In genomic region chr5:179346401-179346800, GRCh38 we compare ENCODE assay signal across 19 cellular contexts. TPM values are rescaled to one million over a fixed set of nuclear protein-coding genes. Genes with fewer than 3 reads are reported as not detected.
DNase-seq lines count a peak whose midpoint lies in the region; TF ChIP-seq lines count a peak whose summit lies in the region.
"Had no signal": no experiment of that assay in that cellular context is flagged by ENCODE, and none has a peak within 500 bp of the region (broad histone marks: within the 10 kb centered on the region; RNA-seq: fewer than 3 reads in every experiment).

No MANE protein-coding gene starts in this region.

- H3K27me3 Mint-ChIP-seq in CD8-positive, alpha-beta memory T cell = peaks cover 40 to 54% of the 10 kb centered on the region in 2 donors
- peaks cover 80% of the 10 kb centered on the region for H3K27me3 Mint-ChIP-seq in H9 (ENCODE audit: low read depth)

- POLR2A ChIA-PET in CD8-positive, alpha-beta memory T cell (lab: Charles Lee) = no interaction called here

- H3K4me1 Mint-ChIP-seq in CD8-positive, alpha-beta memory T cell = peaks cover 7 to 20% (median 12%) of the 10 kb centered on the region in 3 donors
- H3K4me1 Mint-ChIP-seq in H9 = peaks cover 23 to 28% of the 10 kb centered on the region in 2 experiments

- H3K79me2 ChIP-seq in H9 (ENCODE audit: insufficient read depth, low read length) (no peaks in the 10 kb centered on the region), osteoblast (ENCODE audit: insufficient read depth, low read length) (peaks cover 31% of the 10 kb centered on the region)

- no peak overlapping the region for H2AFZ ChIP-seq in H9 (ENCODE audit: low read length)
- H2AFZ ChIP-seq in osteoblast (ENCODE audit: low read length) = no peak overlapping the region

- no peaks in the 10 kb centered on the region for H3K36me3 ChIP-seq in CD8-positive, alpha-beta memory T cell (ENCODE audit: insufficient read depth, low read length)
- H3K36me3 ChIP-seq in osteoblast (ENCODE audit: insufficient read depth, low read length) = peaks cover 5% of the 10 kb centered on the region
- no peaks in the 10 kb centered on the region for H3K36me3 ChIP-seq in BE2C

- no peak overlapping the region for H2BK15ac ChIP-seq in H9 (ENCODE audit: low read depth, low read length)

- H4K5ac ChIP-seq in H9 (ENCODE audit: insufficient read length, low read depth, low read length) = no peak overlapping the region

- TF ChIP-seq CTCF in H9 (conservative IDR thresholded peaks at IDR 0.05) = no peak
- TF ChIP-seq CTCF in coronary artery (IDR thresholded peaks at IDR 0.05) = no peak
- TF ChIP-seq CTCF in osteoblast (IDR thresholded peaks at IDR 0.05; ENCODE audit: extremely low read depth, low read depth, low read length) = no peak
- TF ChIP-seq CTCF in BE2C (IDR thresholded peaks at IDR 0.05; ENCODE audit: low read depth, low read length) = no peak

- H3K9me3 Mint-ChIP-seq in CD8-positive, alpha-beta memory T cell = peaks cover 0 to 3% (median 0%) of the 10 kb centered on the region in 5 donors
- H3K9me3 Mint-ChIP-seq in H9 = no peaks in the 10 kb centered on the region; a peak in 1 of 5 replicates

- H3K9ac ChIP-seq in H9 (ENCODE audit: extremely low read depth, insufficient read length, low read length) = no peak overlapping the region
- H3K9ac ChIP-seq: SK-N-SH had no signal

- no peak overlapping the region for H3K18ac ChIP-seq in H9 (ENCODE audit: insufficient read length, low read depth, low read length)

- H3K79me1 ChIP-seq in H9 (ENCODE audit: insufficient read depth, low read depth, low read length, poor library complexity, severe bottlenecking) = no peaks in the 10 kb centered on the region

- no peak overlapping the region for H3K4me3 ChIP-seq in CD8-positive, alpha-beta memory T cell (ENCODE audit: low read length)
- H3K4me3 ChIP-seq in coronary artery (peak overlapping the region; percentile 80), osteoblast (ENCODE audit: insufficient read depth, low read length) (no peak overlapping the region), BE2C (ENCODE audit: low read depth, low read length) (no peak overlapping the region)
- H3K4me3 ChIP-seq: lung had no signal

- H2BK20ac ChIP-seq in H9 (ENCODE audit: low read depth, low read length, poor library complexity, severe bottlenecking) = no peak overlapping the region

- H3K36me3 Mint-ChIP-seq in CD8-positive, alpha-beta memory T cell = no peaks in the 10 kb centered on the region
- peaks cover 0 to 2% (median 0%) of the 10 kb centered on the region in 3 experiments; a peak in 2 of 7 replicates for H3K36me3 Mint-ChIP-seq in H9 (ENCODE audit: insufficient read depth in 1 of 3, low read depth in 3 of 3)
- H3K36me3 Mint-ChIP-seq: immature natural killer cell had no signal

- H4K20me1 ChIP-seq in H9 (ENCODE audit: control insufficient read depth, insufficient read depth, insufficient read length) (peaks cover 4% of the 10 kb centered on the region), osteoblast (ENCODE audit: insufficient read depth, low read length) (peaks cover 20% of the 10 kb centered on the region)

- peaks cover 23% of the 10 kb centered on the region for H3K23me2 ChIP-seq in H9 (ENCODE audit: insufficient read length, low read depth, low read length, poor library complexity, severe bottlenecking)

- peak overlapping the region in 4 of 7 donors; percentile 27 to 42 (median 30) for H3K4me3 Mint-ChIP-seq in CD8-positive, alpha-beta memory T cell
- peak overlapping the region; percentile 56 to 79 for H3K4me3 Mint-ChIP-seq in H9

- H3K4ac ChIP-seq in H9 (ENCODE audit: low read depth, low read length) = no peak overlapping the region

- H2BK5ac ChIP-seq in H9 (ENCODE audit: insufficient read length, low read length) = no peak overlapping the region

- no peak overlapping the region for H2BK12ac ChIP-seq in H9 (ENCODE audit: insufficient read length, low read depth, low read length)

- peaks cover 8% of the 10 kb centered on the region for H3K27me3 ChIP-seq in CD8-positive, alpha-beta memory T cell (ENCODE audit: insufficient read depth, low read length, poor library complexity, severe bottlenecking)
- H3K27me3 ChIP-seq in H9 (ENCODE audit: insufficient read depth, low read length) (peaks cover 23% of the 10 kb centered on the region; the same call in 1 of the 2 replicates), osteoblast (ENCODE audit: insufficient read depth, low read length) (peaks cover 2% of the 10 kb centered on the region), BE2C (peaks cover 58% of the 10 kb centered on the region)

- no peak overlapping the region for H4K8ac ChIP-seq in H9 (replicated peaks; ENCODE audit: insufficient read length, low read depth, low read length)

- H3K9me3 ChIP-seq in CD8-positive, alpha-beta memory T cell (ENCODE audit: low read length) = no peaks in the 10 kb centered on the region
- H3K9me3 ChIP-seq in H9 (ENCODE audit: control insufficient read depth, low read depth, low read length) (no peaks in the 10 kb centered on the region), osteoblast (ENCODE audit: low read depth, low read length) (no peaks in the 10 kb centered on the region), BE2C (no peaks in the 10 kb centered on the region)
- H3K9me3 ChIP-seq: SK-N-SH had no signal

- H2BK120ac ChIP-seq in H9 (ENCODE audit: low read depth, low read length, poor library complexity, severe bottlenecking) = no peak overlapping the region

- CTCF ChIA-PET in CD8-positive, alpha-beta memory T cell (lab: Charles Lee) = no interaction called here

- no peak overlapping the region for H3K27ac ChIP-seq in CD8-positive, alpha-beta memory T cell (ENCODE audit: low read depth, low read length)
- no peak overlapping the region for H3K27ac ChIP-seq in H9 (ENCODE audit: insufficient read length, low read depth, low read length)
- H3K27ac ChIP-seq in coronary artery = peak overlapping the region in 1 of 2 donors; percentile 85
- no peak overlapping the region for H3K27ac ChIP-seq in osteoblast (ENCODE audit: low read depth, low read length)

- H3K14ac ChIP-seq in H9 (ENCODE audit: insufficient read depth, low read length) = no peak overlapping the region

- no peak overlapping the region for H2AK5ac ChIP-seq in H9 (ENCODE audit: insufficient read length, low read length)

- no peak overlapping the region for H3K56ac ChIP-seq in H9 (ENCODE audit: insufficient read length, low read depth, low read length)

- H4K91ac ChIP-seq in H9 (ENCODE audit: insufficient read length, low read depth, low read length) = no peak overlapping the region

- H3K23ac ChIP-seq in H9 (ENCODE audit: insufficient read length, low read depth, low read length) = no peak overlapping the region

- peak in 1 of 5 donors; percentile 8 for DNase-seq in CD8-positive, alpha-beta memory T cell
- DNase-seq in H9 (no peak), coronary artery (ENCODE audit: low spot score) (no peak), osteoblast (ENCODE audit: insufficient read length, low spot score, missing footprints) (peak; percentile 80), BE2C (no peak), NCI-H774 (lab: John Stamatoyannopoulos, UW) (no peak), occipital lobe (lab: John Stamatoyannopoulos, UW) (no peak)
- DNase-seq: activated CD8-positive, alpha-beta memory T cell treated with anti-CD3 and anti-CD28 coated beads for 24 hours; activated gamma-delta T cell treated with Interleukin-2 at 50 U/mL for 16 hours; AML-193; caudate nucleus; immature natural killer cell; NCI-H1092; NCI-H82; nucleus accumbens; SK-N-SH; small intestine; stimulated activated naive CD4-positive, alpha-beta T cell had no signal

- H3K27ac Mint-ChIP-seq in CD8-positive, alpha-beta memory T cell = peak overlapping the region in 1 of 8 donors; percentile 24
- no peak overlapping the region for H3K27ac Mint-ChIP-seq in H9
- H3K27ac Mint-ChIP-seq: immature natural killer cell had no signal

- H3T11ph ChIP-seq in H9 (ENCODE audit: low read length) = no peak overlapping the region

- no CpG with 5 or more reads among the region's 7 CpGs for WGBS in H9 (ENCODE audit: extremely low coverage, insufficient read length, low lambda C conversion rate)

- no peaks in the 10 kb centered on the region for H3K4me1 ChIP-seq in CD8-positive, alpha-beta memory T cell (ENCODE audit: insufficient read depth, low read length)
- peaks cover 3% of the 10 kb centered on the region; the same call in 1 of the 2 replicates for H3K4me1 ChIP-seq in H9 (ENCODE audit: insufficient read depth, low read length)
- peaks cover 26% of the 10 kb centered on the region for H3K4me1 ChIP-seq in osteoblast (ENCODE audit: insufficient read depth, low read length)
- no peaks in the 10 kb centered on the region for H3K4me1 ChIP-seq in BE2C

- H3K4me2 ChIP-seq in H9 (ENCODE audit: insufficient read depth, insufficient read length, low read length) (no peak overlapping the region), osteoblast (ENCODE audit: insufficient read depth, low read length) (no peak overlapping the region)
- H3K4me2 ChIP-seq: SK-N-SH had no signal

RNA-seq across cellular contexts. Expression of gene ADAMTS2, which starts 1.1 kb away (rescaled TPM):
- total RNA-seq in CD8-positive, alpha-beta memory T cell = not detected
- polyA plus RNA-seq in CD8-positive, alpha-beta memory T cell = not detected
- total RNA-seq in H9 (2021) (5.4 and 5.9 TPM in 2 replicates), osteoblast (144 and 203 TPM in 2 replicates), occipital lobe (0.78 TPM)
- 0.49 TPM for polyA plus RNA-seq in BE2C (2012; ENCODE audit: insufficient read depth, insufficient read length, low read depth)

Comparison
In these comparisons a context has a peak if more than half of its experiments do, and no peak if none do; other contexts are left out.
1. RNA of gene ADAMTS2, which starts 1.1 kb away (total RNA-seq): 144 to 203 TPM in osteoblast; 5.4 to 5.9 TPM in H9, 0.78 TPM in occipital lobe (single experiment) and not detected in CD8-positive, alpha-beta memory T cell; every median in the first group is over 10 times any median in the second.